In genomic region chr16:84876873-84877606, GRCh38 we compare ENCODE assay signal across 1 cellular context.
TF ChIP-seq lines count a peak whose summit lies in the region.

No MANE protein-coding gene starts in this region.

TF ChIP-seq in WTC11, 78 proteins besides CTCF, POLR2A, EP300 and RAD21:
- no peak for TF ChIP-seq NR2C2 (CRISPR knock-in tag; IDR thresholded peaks at IDR 0.05)
- TF ChIP-seq ZNF423 (CRISPR knock-in tag; IDR thresholded peaks at IDR 0.05), result 0 out of 2 replicates have a peak, but pooled peaks have one; percentile 5
TF ChIP-seq in WTC11: peak in this region for 1.
